ENCODE assay signal across 11 cellular contexts in genomic region chr7:151404216-151405011, GRCh38. TPM values are rescaled to one million over a fixed set of nuclear protein-coding genes. Genes with fewer than 3 reads are reported as not detected.
A peak's percentile ranks its signal among the peaks of the same experiment; 100 is the strongest.
DNase-seq lines count a peak whose midpoint lies in the region; TF ChIP-seq lines count a peak whose summit lies in the region.
"Had no signal": no experiment of that assay in that cellular context is flagged by ENCODE, and none has a peak within 500 bp of the region (broad histone marks: within the 10 kb centered on the region; RNA-seq: fewer than 3 reads in every experiment).

No MANE protein-coding gene starts in this region.

- intact Hi-C loops in esophagus muscularis mucosa (cut with DNase I) = no loop called here

- peak overlapping the region in 7 of 8 donors; percentile 71 to 91 (median 81) for H3K27ac Mint-ChIP-seq in CD8-positive, alpha-beta memory T cell
- H3K27ac Mint-ChIP-seq in nephron = peak overlapping the region; percentile 32 to 85 (median 56)
- H3K27ac Mint-ChIP-seq: activated naive CD4-positive, alpha-beta T cell treated with anti-CD3 and anti-CD28 coated beads, Interleukin-2, amount 50 U/mL, for 24 hours had no signal

- peak in 1 of 5 donors; percentile 47 for DNase-seq in CD8-positive, alpha-beta memory T cell
- DNase-seq in Peyer's patch (peak in 2 of 3 donors; percentile 64 to 65), esophagus muscularis mucosa (ENCODE audit: extremely low spot score) (no peak), C1 segment of cervical spinal cord (lab: John Stamatoyannopoulos, UW) (no peak), cerebellar cortex (ENCODE audit: low spot score) (no peak), smooth muscle cell (lab: John Stamatoyannopoulos, UW; ENCODE audit: unreplicated experiment) (no peak)
- no peak for DNase-seq in activated CD4-positive, alpha-beta T cell treated with anti-CD3 and anti-CD28 coated beads for 1 hour
- DNase-seq: nucleus accumbens had no signal

- TF ChIP-seq POLR2A in Peyer's patch (IDR thresholded peaks at IDR 0.05) = no peak
- no peak for TF ChIP-seq POLR2A in esophagus muscularis mucosa (IDR thresholded peaks at IDR 0.05; ENCODE audit: low read depth)

- H3F3A ChIP-seq in smooth muscle cell (ENCODE audit: low read depth) = no peaks in the 10 kb centered on the region

- no peak overlapping the region for H3K4me3 Mint-ChIP-seq in CD8-positive, alpha-beta memory T cell
- no peak overlapping the region for H3K4me3 Mint-ChIP-seq in nephron
- H3K4me3 Mint-ChIP-seq: activated naive CD4-positive, alpha-beta T cell treated with anti-CD3 and anti-CD28 coated beads, Interleukin-2, amount 50 U/mL, for 24 hours had no signal

- POLR2A ChIA-PET in CD8-positive, alpha-beta memory T cell (lab: Charles Lee) = no interaction called here

- H3K9me3 ChIP-seq in CD8-positive, alpha-beta memory T cell (ENCODE audit: low read length) = no peaks in the 10 kb centered on the region
- H3K9me3 ChIP-seq in Peyer's patch = no peaks in the 10 kb centered on the region
- H3K9me3 ChIP-seq in esophagus muscularis mucosa = no peaks in the 10 kb centered on the region
- no peaks in the 10 kb centered on the region for H3K9me3 ChIP-seq in smooth muscle cell (replicated peaks; ENCODE audit: low read depth)

- no peak for TF ChIP-seq EP300 in esophagus muscularis mucosa (IDR thresholded peaks at IDR 0.05)

- H3K9me3 Mint-ChIP-seq in CD8-positive, alpha-beta memory T cell = no peaks in the 10 kb centered on the region
- no peaks in the 10 kb centered on the region for H3K9me3 Mint-ChIP-seq in nephron
- H3K9me3 Mint-ChIP-seq: activated naive CD4-positive, alpha-beta T cell treated with anti-CD3 and anti-CD28 coated beads, Interleukin-2, amount 50 U/mL, for 24 hours had no signal

- no peak overlapping the region for H3K4me3 ChIP-seq in CD8-positive, alpha-beta memory T cell (ENCODE audit: low read length)
- H3K4me3 ChIP-seq in Peyer's patch = no peak overlapping the region
- H3K4me3 ChIP-seq in esophagus muscularis mucosa = no peak overlapping the region
- no peak overlapping the region for H3K4me3 ChIP-seq in smooth muscle cell

- TF ChIP-seq CTCF in Peyer's patch (IDR thresholded peaks at IDR 0.05) = no peak
- no peak for TF ChIP-seq CTCF in esophagus muscularis mucosa (IDR thresholded peaks at IDR 0.05)
- TF ChIP-seq CTCF in nephron (IDR thresholded peaks at IDR 0.05; ENCODE audit: unreplicated experiment in 3 of 3) = no peak
- no peak for TF ChIP-seq CTCF in smooth muscle cell (IDR thresholded peaks at IDR 0.05; ENCODE audit: borderline replicate concordance, insufficient read depth, poor library complexity, severe bottlenecking)

- H3K79me2 ChIP-seq in smooth muscle cell (ENCODE audit: low read depth) = no peaks in the 10 kb centered on the region

- peaks cover 0 to 3% (median 0%) of the 10 kb centered on the region in 3 donors for H3K36me3 Mint-ChIP-seq in CD8-positive, alpha-beta memory T cell
- H3K36me3 Mint-ChIP-seq in nephron (ENCODE audit: low read depth) = peaks cover 15% of the 10 kb centered on the region
- H3K36me3 Mint-ChIP-seq: activated naive CD4-positive, alpha-beta T cell treated with anti-CD3 and anti-CD28 coated beads, Interleukin-2, amount 50 U/mL, for 24 hours had no signal

- peaks cover 6% of the 10 kb centered on the region for H3K4me1 ChIP-seq in CD8-positive, alpha-beta memory T cell (ENCODE audit: insufficient read depth, low read length)
- H3K4me1 ChIP-seq in Peyer's patch = peaks cover 0 to 7% (median 5%) of the 10 kb centered on the region in 4 donors
- H3K4me1 ChIP-seq in esophagus muscularis mucosa = peaks cover 4 to 24% (median 14%) of the 10 kb centered on the region in 4 donors
- no peaks in the 10 kb centered on the region for H3K4me1 ChIP-seq in smooth muscle cell (ENCODE audit: low read depth)

- no peaks in the 10 kb centered on the region for H3K36me3 ChIP-seq in CD8-positive, alpha-beta memory T cell (ENCODE audit: insufficient read depth, low read length)
- H3K36me3 ChIP-seq in Peyer's patch (no peaks in the 10 kb centered on the region), esophagus muscularis mucosa (no peaks in the 10 kb centered on the region), smooth muscle cell (ENCODE audit: low read depth) (no peaks in the 10 kb centered on the region)

- H3K9ac ChIP-seq in smooth muscle cell (ENCODE audit: low read depth) = no peak overlapping the region

- H4K20me1 ChIP-seq in smooth muscle cell (ENCODE audit: low read depth) = no peaks in the 10 kb centered on the region

- CTCF ChIA-PET in CD8-positive, alpha-beta memory T cell (lab: Charles Lee) = interaction anchor here (1.1 to 2.4 kb wide), 3 partner anchors 25 to 44 kb away, joined by 3 to 9 read pairs (median 3); no protein-coding TSS in a partner anchor

- H3K27me3 Mint-ChIP-seq in CD8-positive, alpha-beta memory T cell = peaks cover 4 to 5% of the 10 kb centered on the region in 2 donors
- peaks cover 13% of the 10 kb centered on the region for H3K27me3 Mint-ChIP-seq in nephron (ENCODE audit: low read depth)

- H3K27me3 ChIP-seq in CD8-positive, alpha-beta memory T cell (ENCODE audit: insufficient read depth, low read length, poor library complexity, severe bottlenecking) = no peaks in the 10 kb centered on the region
- H3K27me3 ChIP-seq in Peyer's patch (peaks cover 0 to 6% of the 10 kb centered on the region in 2 donors), esophagus muscularis mucosa (peaks cover 3 to 40% (median 7%) of the 10 kb centered on the region in 4 donors), smooth muscle cell (ENCODE audit: low read depth) (peaks cover 11% of the 10 kb centered on the region)

- no peak overlapping the region for H2AFZ ChIP-seq in smooth muscle cell (ENCODE audit: low read depth)

- H3K4me2 ChIP-seq in smooth muscle cell = no peak overlapping the region

- H3K27ac ChIP-seq in CD8-positive, alpha-beta memory T cell (ENCODE audit: low read depth, low read length) = peak overlapping the region; percentile 47
- peak overlapping the region in 1 of 4 donors; percentile 17 for H3K27ac ChIP-seq in Peyer's patch
- H3K27ac ChIP-seq in esophagus muscularis mucosa (replicated peaks in 1 of 4) = peak overlapping the region; percentile 22 to 37 (median 28)
- no peak overlapping the region for H3K27ac ChIP-seq in smooth muscle cell (ENCODE audit: low read depth)

- peaks cover 18 to 24% (median 21%) of the 10 kb centered on the region in 3 donors for H3K4me1 Mint-ChIP-seq in CD8-positive, alpha-beta memory T cell
- peaks cover 17% of the 10 kb centered on the region for H3K4me1 Mint-ChIP-seq in nephron

- 65% methylated on average over 16 of the region's 18 CpGs for WGBS in esophagus muscularis mucosa
- 80% methylated on average over 18 of the region's 18 CpGs for WGBS in smooth muscle cell (ENCODE audit: low lambda C conversion rate)

RNA-seq across cellular contexts. Expression of gene WDR86, which starts 5.4 kb away (rescaled TPM):
- total RNA-seq in CD8-positive, alpha-beta memory T cell = under 1 TPM; 0.55 to 0.59 TPM
- 10.4 TPM for polyA plus RNA-seq in CD8-positive, alpha-beta memory T cell
- total RNA-seq in Peyer's patch (10 to 100 TPM in 1 of 4 donors, 1 to 10 TPM in 2, not detected in 1; 5.9 to 13.2 (median 6.6) TPM), esophagus muscularis mucosa (10 to 100 TPM in 2 of 4 donors, 1 to 10 TPM in 2; 5.4 to 11.8 (median 9.6) TPM), smooth muscle cell (1.3 and 5.6 TPM in 2 replicates)
- 4.1 and 8.3 TPM in 2 replicates for polyA plus RNA-seq in smooth muscle cell
- total RNA-seq: T-helper 2 cell treated with Interferon-gamma antibody and Interleukin-4, amounts not matched to agents 100 ng/mL and 5 ng/mL, for 36 hours had no signal

RNA-seq across cellular contexts. Expression of gene CRYGN, which starts 35.5 kb away (rescaled TPM):
- not detected for total RNA-seq in CD8-positive, alpha-beta memory T cell
- 0.41 TPM for polyA plus RNA-seq in CD8-positive, alpha-beta memory T cell
- total RNA-seq in Peyer's patch (not detected), esophagus muscularis mucosa (1 to 10 TPM in 1 of 4 donors, under 1 TPM in 3; under 0.01 to 1.3 (median 0.25) TPM), smooth muscle cell (not detected in 2 replicates)
- polyA plus RNA-seq in smooth muscle cell = 0.13 and 0.19 TPM in 2 replicates
- total RNA-seq: T-helper 2 cell treated with Interferon-gamma antibody and Interleukin-4, amounts not matched to agents 100 ng/mL and 5 ng/mL, for 36 hours had no signal

Comparison
In these comparisons a context has a peak if more than half of its experiments do, and no peak if none do; other contexts are left out.
1. DNase-seq: peak in Peyer's patch (2 of 3); none in esophagus muscularis mucosa (single experiment), C1 segment of cervical spinal cord (0 of 14), cerebellar cortex (single experiment), activated CD4-positive, alpha-beta T cell treated with anti-CD3 and anti-CD28 coated beads for 1 hour (single experiment) and smooth muscle cell (single experiment).